In the genomic region with DNA sequence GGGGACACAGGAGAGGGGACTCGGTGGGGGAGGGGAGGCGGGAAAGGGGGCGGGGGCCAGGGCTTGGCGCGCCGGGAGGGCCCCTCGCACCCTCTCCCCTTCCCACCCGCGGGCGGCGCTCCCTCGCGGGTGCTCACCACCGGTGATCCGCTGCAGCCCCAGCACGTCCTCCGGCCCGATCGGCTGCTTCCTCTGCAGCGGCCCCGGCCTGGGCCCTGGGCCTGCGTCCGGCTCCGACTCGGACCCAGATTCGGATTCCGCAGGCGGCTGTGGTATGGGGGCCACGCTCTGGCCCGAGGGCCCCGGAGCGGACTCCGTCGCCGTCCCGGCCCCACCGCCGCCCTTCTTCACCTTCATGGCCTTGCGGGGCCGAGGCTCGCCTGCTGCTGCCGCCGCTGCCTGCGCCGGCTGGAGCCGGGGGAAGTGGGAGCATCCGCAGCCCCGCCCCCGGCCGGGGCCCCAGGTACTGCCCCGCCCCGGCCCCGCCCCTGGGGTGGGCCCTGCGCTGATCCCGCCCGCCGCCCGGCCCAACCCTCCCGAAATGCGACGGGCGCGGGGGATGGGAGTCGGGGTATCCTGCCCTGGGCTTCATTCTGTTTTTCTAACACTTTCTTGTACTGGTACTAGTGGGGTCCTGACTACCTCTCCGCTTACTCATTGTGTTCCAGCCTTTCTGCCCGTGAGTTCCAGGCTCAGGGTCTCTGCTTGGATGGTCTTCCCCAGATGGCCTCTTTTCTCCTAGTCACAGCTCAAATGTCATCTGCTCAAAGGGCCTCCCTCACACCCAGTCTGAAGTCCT, we compare ENCODE assay signal across 8 cellular contexts. TPM values are rescaled to one million over a fixed set of nuclear protein-coding genes. Genes with fewer than 3 reads are reported as not detected.
DNase-seq lines count a peak whose midpoint lies in the region; ATAC-seq, FAIRE-seq and TF ChIP-seq lines count a peak whose summit lies in the region.

UNC119 (minus strand) TSS at position 424 of the 799 bp plus-strand sequence; CDS start at position 357, 67 bp downstream.

- TF ChIP-seq CTCF in H1 (IDR thresholded peaks at IDR 0.05; ENCODE audit: control extremely low read depth in 1 of 3, insufficient read depth in 1 of 3, low read depth in 1 of 3, low read length in 3 of 3) = no peak

- H3K9ac ChIP-seq in H1 (replicated peaks in 1 of 4; ENCODE audit: extremely low read depth in 1 of 4, low read depth in 3 of 4, low read length in 3 of 4) (peak within 1 kb of the TSS; percentile 26 to 91 (median 51)), mesendoderm (ENCODE audit: low read length) (peak within 1 kb of the TSS; percentile 85)

- POLR2A ChIA-PET in activated CD8-positive, alpha-beta memory T cell treated with anti-CD3 and anti-CD28 coated beads for 36 hours (lab: Charles Lee) = no interaction called here
- POLR2A ChIA-PET in H1 (lab: Charles Lee; ENCODE audit: partially characterized antibody) = interaction anchor here (0.6 to 3.9 kb wide), 5 partner anchors 10 to 195 kb away, joined by 3 to 23 read pairs (median 6); partner anchors contain the start of genes PIGS and POLDIP2

- H3K23ac ChIP-seq in H1 (ENCODE audit: insufficient read length) = no peak within 1 kb of the TSS
- no peak within 1 kb of the TSS for H3K23ac ChIP-seq in mesendoderm (ENCODE audit: low read length)

- H2BK5ac ChIP-seq in H1 (ENCODE audit: low read depth, low read length) (peak within 1 kb of the TSS; percentile 56), mesendoderm (ENCODE audit: low read length) (no peak within 1 kb of the TSS)

- H4K91ac ChIP-seq in H1 (replicated peaks; ENCODE audit: insufficient read length, low read length) = no peak within 1 kb of the TSS

- peaks cover 7% of the 10 kb centered on the region; the same call in 1 of the 2 replicates for H3K23me2 ChIP-seq in H1 (ENCODE audit: low read depth, low read length)

- H3K79me2 ChIP-seq in H1 (ENCODE audit: control insufficient read depth in 1 of 2, insufficient read depth in 2 of 2, low read length in 2 of 2) (peaks cover 0 to 10% of the 10 kb centered on the region in 2 experiments; a peak in 1 of 4 replicates), mesendoderm (ENCODE audit: control insufficient read depth, insufficient read depth, low read length) (no peaks in the 10 kb centered on the region)

- no peak for TF ChIP-seq EP300 in H1 (IDR thresholded peaks at IDR 0.05; ENCODE audit: borderline replicate concordance in 1 of 2, low read depth in 2 of 2, low read length in 2 of 2)

- peak; percentile 52 for ATAC-seq in HG03159 (IDR thresholded peaks at IDR 0.05; ENCODE audit: unreplicated experiment)

- peaks cover 0 to 15% (median 2%) of the 10 kb centered on the region in 4 experiments; a peak in 3 of 7 replicates for H3K4me1 ChIP-seq in H1 (replicated peaks in 1 of 4; ENCODE audit: control insufficient read depth in 3 of 4, insufficient read depth in 4 of 4, low read length in 3 of 4)
- H3K4me1 ChIP-seq in mesendoderm (ENCODE audit: control insufficient read depth, low read depth, low read length) = peaks cover 6% of the 10 kb centered on the region

- H3K14ac ChIP-seq in H1 (ENCODE audit: insufficient read length) = no peak within 1 kb of the TSS

- no peak within 1 kb of the TSS for H2AK5ac ChIP-seq in H1 (ENCODE audit: low read depth, low read length)
- H2AK5ac ChIP-seq in mesendoderm (ENCODE audit: low read length) = no peak within 1 kb of the TSS

- DNase-seq in SIG-M5 treated with dmso at 0.1 percent for 504 hours (lab: John Stamatoyannopoulos, UW; ENCODE audit: unreplicated experiment) (peak; percentile 63), SIG-M5 (lab: John Stamatoyannopoulos, UW) (no peak), NCI-H774 (lab: John Stamatoyannopoulos, UW) (peak; percentile 79), H1 (ENCODE audit: low read depth in 1 of 2, low spot score in 2 of 2) (peak in 1 of 2 experiments; percentile 88), mesendoderm (peak; percentile 86)
- DNase-seq in stimulated activated CD8-positive, alpha-beta memory T cell treated with anti-CD3 and anti-CD28 coated beads, Interleukin-12 subunit alpha, Interleukin-12 subunit beta, amount 100 ng/mL, for 4 hours (ENCODE audit: low read depth) = peak; percentile 67

- H3K27ac ChIP-seq in H1 (ENCODE audit: low read depth, low read length) (no peak within 1 kb of the TSS; the same call in 1 of the 2 replicates), mesendoderm (ENCODE audit: low read depth, low read length) (no peak within 1 kb of the TSS)

- H3K36me3 ChIP-seq in H1 (ENCODE audit: control insufficient read depth in 2 of 4, insufficient read depth in 4 of 4, low read length in 3 of 4) = peaks cover 2 to 30% (median 11%) of the 10 kb centered on the region in 4 experiments
- H3K36me3 ChIP-seq in mesendoderm (ENCODE audit: control insufficient read depth, insufficient read depth, low read length) = peaks cover 3% of the 10 kb centered on the region

- no peak for TF ChIP-seq RAD21 in H1 (IDR thresholded peaks at IDR 0.05 in 1 of 2, conservative IDR thresholded peaks at IDR 0.05 in 1 of 2; ENCODE audit: low read depth in 2 of 2, low read length in 2 of 2)

- no peak within 1 kb of the TSS for H2BK12ac ChIP-seq in H1 (ENCODE audit: low read depth, low read length)

- H3K27me3 ChIP-seq in H1 (replicated peaks in 1 of 4; ENCODE audit: control insufficient read depth in 3 of 4, extremely low read depth in 1 of 4, insufficient read depth in 3 of 4, low read length in 3 of 4) (no peaks in the 10 kb centered on the region; a peak in 1 of 7 replicates), mesendoderm (ENCODE audit: insufficient read depth, low read length, poor library complexity) (no peaks in the 10 kb centered on the region)

- no peak within 1 kb of the TSS for H2BK20ac ChIP-seq in H1 (ENCODE audit: low read length)

- H3K56ac ChIP-seq in H1 (replicated peaks; ENCODE audit: insufficient read length, low read depth, low read length) = no peak within 1 kb of the TSS
- H3K56ac ChIP-seq in mesendoderm (ENCODE audit: low read length) = peak within 1 kb of the TSS; percentile 91

- H4K5ac ChIP-seq in H1 (ENCODE audit: insufficient read length, low read depth, low read length) (peak within 1 kb of the TSS; percentile 12), mesendoderm (ENCODE audit: low read length) (no peak within 1 kb of the TSS)

- no peak within 1 kb of the TSS for H2AFZ ChIP-seq in H1 (ENCODE audit: low read length)

- no peak within 1 kb of the TSS for H2BK120ac ChIP-seq in H1 (replicated peaks; ENCODE audit: low read depth, low read length)
- H2BK120ac ChIP-seq in mesendoderm (ENCODE audit: low read depth, low read length) = no peak within 1 kb of the TSS

- H3K9me3 ChIP-seq in H1 (ENCODE audit: insufficient read depth in 2 of 2, low read depth in 1 of 2, low read length in 1 of 2) = no peaks in the 10 kb centered on the region

- H2BK15ac ChIP-seq in H1 (ENCODE audit: low read length) (peak within 1 kb of the TSS; percentile 83; the same call in 1 of the 2 replicates), mesendoderm (replicated peaks; ENCODE audit: low read depth) (no peak within 1 kb of the TSS)

- FAIRE-seq in H1 (lab: Jason Lieb, UNC) = no peak

- H3K4ac ChIP-seq in H1 (replicated peaks; ENCODE audit: insufficient read length, low read depth, low read length) (no peak within 1 kb of the TSS), mesendoderm (ENCODE audit: low read depth, low read length) (no peak within 1 kb of the TSS)

- 6% methylated on average over 27 of the region's 66 CpGs; no CpG with 5 or more reads in 1 of the 2 experiments for WGBS in H1 (ENCODE audit: extremely low coverage in 1 of 2, insufficient coverage in 1 of 2, insufficient read length in 1 of 2, insufficient replicate concordance in 2 of 2, low coverage in 1 of 2, low lambda C conversion rate in 2 of 2, missing lambda C conversion rate in 1 of 2), 2 experiments
- no CpG with 5 or more reads among the region's 66 CpGs for WGBS in mesendoderm (ENCODE audit: extremely low coverage, insufficient coverage, low lambda C conversion rate)

- H4K20me1 ChIP-seq in H1 (replicated peaks in 1 of 2; ENCODE audit: control insufficient read depth in 1 of 2, insufficient read depth in 2 of 2, low read length in 2 of 2) = peaks cover 2 to 11% of the 10 kb centered on the region in 2 experiments

- peak within 1 kb of the TSS; percentile 68; the same call in 1 of the 2 replicates for H4K8ac ChIP-seq in H1 (ENCODE audit: extremely low read depth, insufficient read depth, low read length)
- H4K8ac ChIP-seq in mesendoderm (ENCODE audit: low read depth, low read length) = no peak within 1 kb of the TSS

- peak within 1 kb of the TSS; percentile 81 to 87 for H3K4me2 ChIP-seq in H1 (ENCODE audit: insufficient read depth in 1 of 2, low read depth in 2 of 2, low read length in 2 of 2)
- peak within 1 kb of the TSS; percentile 81 for H3K4me2 ChIP-seq in mesendoderm (ENCODE audit: low read length)

- TF ChIP-seq POLR2A in H1 (IDR thresholded peaks at IDR 0.05; ENCODE audit: control extremely low read depth in 1 of 2, low read depth in 2 of 2, low read length in 2 of 2) = peak in 1 of 2 experiments; percentile 69; a peak in 2 of 3 replicates

- H3K18ac ChIP-seq in H1 (ENCODE audit: extremely low read depth, low read length) (peak within 1 kb of the TSS; percentile 71), mesendoderm (ENCODE audit: low read length) (peak within 1 kb of the TSS; percentile 61)

- CTCF ChIA-PET in activated CD8-positive, alpha-beta memory T cell treated with anti-CD3 and anti-CD28 coated beads for 36 hours (lab: Charles Lee) = interaction anchor here (0.8 to 1.4 kb wide), 3 partner anchors 15 to 46 kb away, joined by 3 to 5 read pairs (median 4); no protein-coding TSS in a partner anchor
- CTCF ChIA-PET in H1 (lab: Charles Lee; ENCODE audit: partially characterized antibody) = interaction anchor here (0.7 to 18.4 kb wide), 12 partner anchors 10 to 589 kb away, joined by 3 to 547 read pairs (median 4); partner anchors contain the start of genes ALDOC, FOXN1, PIGS and VTN

- H3K4me3 ChIP-seq in H1 (ENCODE audit: extremely low read depth in 1 of 4, insufficient read depth in 2 of 4, low read depth in 3 of 4, low read length in 4 of 4) = peak within 1 kb of the TSS; percentile 75 to 89 (median 80)
- H3K4me3 ChIP-seq in mesendoderm (ENCODE audit: low read length) = peak within 1 kb of the TSS; percentile 61

- peaks cover 7% of the 10 kb centered on the region; the same call in 1 of the 2 replicates for H3K79me1 ChIP-seq in H1 (ENCODE audit: low read depth, low read length)
- H3K79me1 ChIP-seq in mesendoderm (ENCODE audit: low read length) = peaks cover 6% of the 10 kb centered on the region

RNA-seq across cellular contexts. Expression of gene UNC119, which starts in this region (rescaled TPM):
- 10 to 100 TPM; 27.8 to 35.8 TPM for total RNA-seq in activated CD8-positive, alpha-beta memory T cell treated with anti-CD3 and anti-CD28 coated beads for 36 hours
- 43.5 and 44.1 TPM in 2 replicates for total RNA-seq in H1 (2021; fragmentation: NEBNext Ultra II Directional; extraction: Animal tissue kit (Norgen Biotek cat#: 25700))
- 94.4 and 122 TPM in 2 replicates for polyA plus RNA-seq in H1 (2011; rRNA removed)
- polyA plus RNA-seq in H1 (2011; cell fraction: cytosol; rRNA removed) = 97.4 TPM
- polyA plus RNA-seq in H1 (2011; cell fraction: nucleus; rRNA removed) = 218 TPM
- 31.5 to 49.8 TPM (median 46.9 TPM) in 4 replicates for polyA plus RNA-seq in H1 (2012, experiment 1 of 2)
- 58.2 TPM for polyA plus RNA-seq in H1 (2012, experiment 2 of 2)
- polyA plus RNA-seq in H1 (2013, experiment 1 of 2) = 58.5 TPM
- 54.7 TPM for polyA plus RNA-seq in H1 (2013, experiment 2 of 2)
- 44.0 and 46.7 TPM in 2 replicates for polyA minus RNA-seq in H1 (2011; rRNA and poly(A)+ RNA removed)
- polyA minus RNA-seq in H1 (2011; cell fraction: cytosol; rRNA and poly(A)+ RNA removed) = 36.4 TPM
- 30.8 TPM for polyA minus RNA-seq in H1 (2011; cell fraction: nucleus; rRNA and poly(A)+ RNA removed)
- polyA plus RNA-seq in mesendoderm (2013, experiment 1 of 2) = 33.1 TPM
- 32.1 TPM for polyA plus RNA-seq in mesendoderm (2013, experiment 2 of 2)
